30 cellular contexts compared by ENCODE assay signal in the genomic region with DNA sequence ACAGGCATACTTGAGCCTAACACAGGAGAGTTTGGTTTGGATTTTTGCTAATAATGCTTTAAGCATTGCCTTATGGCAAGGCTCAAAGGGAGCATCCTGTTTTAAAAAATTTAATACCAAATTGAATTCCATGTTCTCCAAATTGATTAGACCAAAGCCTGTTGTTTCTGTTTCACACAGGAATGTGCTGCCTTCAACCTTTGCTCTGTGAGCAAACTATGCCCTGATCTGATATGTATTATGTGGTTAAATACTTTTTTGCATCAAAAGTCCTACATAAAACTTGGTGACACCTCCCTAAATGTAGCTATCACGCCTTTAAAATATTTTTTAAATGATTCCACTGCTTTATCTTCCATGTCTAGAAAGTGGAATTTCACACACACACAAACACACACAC.
"Had no signal": no experiment of that assay in that cellular context is flagged by ENCODE, and none has a peak within 500 bp of the region (broad histone marks: within the 10 kb centered on the region; RNA-seq: fewer than 3 reads in every experiment).

No MANE protein-coding gene starts in this region.

- H3K36me3 ChIP-seq: neutrophil, pancreas, spleen, suprapubic skin, tibial artery, transverse colon, upper lobe of right lung, uterus had no signal

- H3K9me3 ChIP-seq: neutrophil, pancreas, psoas muscle, spleen, suprapubic skin, testis, tibial artery, transverse colon, upper lobe of right lung, uterus had no signal

- ATAC-seq: naive thymus-derived CD8-positive, alpha-beta T cell; natural killer cell treated with Interleukin-12 subunit alpha and Interleukin-12 subunit beta and Interleukin-15 and Interleukin-18, amount 100 ng/mL, for 72 hours; pancreas; psoas muscle; right cardiac atrium; sciatic nerve; stimulated activated memory B cell treated with anti-CD40 and anti-IgM and Interleukin-4, amounts not matched to agents 10 μg/mL and 1 μg/mL and 100 μg/mL, for 72 hours; stimulated activated naive CD8-positive, alpha-beta T cell treated with anti-CD3 and anti-CD28 coated beads, Interleukin-15, amount 100 ng/mL, for 72 hours; stimulated activated naive CD8-positive, alpha-beta T cell treated with anti-CD3 and anti-CD28 coated beads, Interleukin-15, Interleukin-2, amounts not matched to agents 100 U/mL and 50 U/mL, for 24 hours; upper lobe of right lung had no signal

- H3K4me1 ChIP-seq: pancreas, psoas muscle, spleen, suprapubic skin, testis, tibial artery, transverse colon, upper lobe of right lung, uterus had no signal

- H3K9me3 Mint-ChIP-seq: nephron progenitor cell; neural crest cell; stimulated activated memory B cell treated with anti-CD40 and anti-IgM and Interleukin-4, amounts not matched to agents 10 μg/mL and 1 μg/mL and 100 μg/mL, for 72 hours; type B pancreatic cell had no signal

- H3K36me3 Mint-ChIP-seq: naive thymus-derived CD8-positive, alpha-beta T cell; natural killer cell treated with Interleukin-12 subunit alpha and Interleukin-12 subunit beta and Interleukin-15 and Interleukin-18, amount 100 ng/mL, for 72 hours; stimulated activated memory B cell treated with anti-CD40 and anti-IgM and Interleukin-4, amounts not matched to agents 10 μg/mL and 1 μg/mL and 100 μg/mL, for 72 hours; type B pancreatic cell had no signal

- H3K27me3 Mint-ChIP-seq: naive thymus-derived CD8-positive, alpha-beta T cell; natural killer cell treated with Interleukin-12 subunit alpha and Interleukin-12 subunit beta and Interleukin-15 and Interleukin-18, amount 100 ng/mL, for 72 hours; stimulated activated memory B cell treated with anti-CD40 and anti-IgM and Interleukin-4, amounts not matched to agents 10 μg/mL and 1 μg/mL and 100 μg/mL, for 72 hours; stimulated activated naive CD8-positive, alpha-beta T cell treated with anti-CD3 and anti-CD28 coated beads, Interleukin-15, amount 100 ng/mL, for 72 hours; type B pancreatic cell had no signal

- H3K27ac Mint-ChIP-seq: naive thymus-derived CD8-positive, alpha-beta T cell; natural killer cell treated with Interleukin-12 subunit alpha and Interleukin-12 subunit beta and Interleukin-15 and Interleukin-18, amount 100 ng/mL, for 72 hours; nephron progenitor cell; stimulated activated memory B cell treated with anti-CD40 and anti-IgM and Interleukin-4, amounts not matched to agents 10 μg/mL and 1 μg/mL and 100 μg/mL, for 72 hours; stimulated activated naive CD8-positive, alpha-beta T cell treated with anti-CD3 and anti-CD28 coated beads, Interleukin-15, amount 100 ng/mL, for 72 hours; type B pancreatic cell had no signal

- H3K27me3 ChIP-seq: neutrophil, pancreas, spleen, suprapubic skin, testis, tibial artery, transverse colon, upper lobe of right lung, uterus had no signal

- H3K4me1 Mint-ChIP-seq: naive thymus-derived CD8-positive, alpha-beta T cell; neural crest cell; stimulated activated memory B cell treated with anti-CD40 and anti-IgM and Interleukin-4, amounts not matched to agents 10 μg/mL and 1 μg/mL and 100 μg/mL, for 72 hours; stimulated activated naive CD8-positive, alpha-beta T cell treated with anti-CD3 and anti-CD28 coated beads, Interleukin-15, amount 100 ng/mL, for 72 hours had no signal

- H3K4me3 ChIP-seq: pancreas, psoas muscle, skin epidermis, smooth muscle cell, spleen, suprapubic skin, testis, tibial artery, transverse colon, upper lobe of right lung, uterus had no signal

- H3K4me3 Mint-ChIP-seq: naive thymus-derived CD8-positive, alpha-beta T cell; natural killer cell treated with Interleukin-12 subunit alpha and Interleukin-12 subunit beta and Interleukin-15 and Interleukin-18, amount 100 ng/mL, for 72 hours; nephron progenitor cell; neural crest cell; stimulated activated memory B cell treated with anti-CD40 and anti-IgM and Interleukin-4, amounts not matched to agents 10 μg/mL and 1 μg/mL and 100 μg/mL, for 72 hours; stimulated activated naive CD8-positive, alpha-beta T cell treated with anti-CD3 and anti-CD28 coated beads, Interleukin-15, amount 100 ng/mL, for 72 hours; type B pancreatic cell had no signal

- H3K27ac ChIP-seq: neutrophil, pancreas, psoas muscle, skin epidermis, spleen, suprapubic skin, testis, tibial artery, transverse colon, upper lobe of right lung, uterus had no signal

- DNase-seq: naive thymus-derived CD8-positive, alpha-beta T cell; nephron progenitor cell; nucleus accumbens; pancreas; psoas muscle; right cardiac atrium; spleen; stimulated activated CD4-positive, alpha-beta T cell treated with anti-CD3 and anti-CD28 coated beads, Interleukin-12 subunit alpha, Interleukin-12 subunit beta, amount 100 ng/mL, for 4 hours; stimulated activated CD4-positive, alpha-beta T cell treated with anti-CD3 and anti-CD28 coated beads, Interleukin-1b, Interleukin-23, amount 100 ng/mL, for 48 hours; stimulated activated CD4-positive, alpha-beta T cell treated with anti-CD3 and anti-CD28 coated beads, Interleukin-4, amount 100 ng/mL, for 1 hour; stimulated activated CD4-positive, alpha-beta T cell treated with anti-CD3 and anti-CD28 coated beads, Interleukin-4, amount 100 ng/mL, for 4 hours; stimulated activated CD8-positive, alpha-beta memory T cell treated with anti-CD3 and anti-CD28 coated beads, Interleukin-4, amount 100 ng/mL, for 48 hours; stimulated activated naive CD4-positive, alpha-beta T cell; stimulated activated naive CD8-positive, alpha-beta T cell treated with anti-CD3 and anti-CD28 coated beads, Interleukin-15, amount 100 ng/mL, for 72 hours; stimulated activated naive CD8-positive, alpha-beta T cell treated with anti-CD3 and anti-CD28 coated beads, Interleukin-15, Interleukin-2, amounts not matched to agents 100 U/mL and 50 U/mL, for 24 hours; substantia nigra; testis; tibial artery; transverse colon; upper lobe of right lung; uterus had no signal
